In genomic region chrX:138485767-138486166, GRCh38 we compare ENCODE assay signal across 13 cellular contexts.
DNase-seq lines count a peak whose midpoint lies in the region; TF ChIP-seq lines count a peak whose summit lies in the region.
"Had no signal": no experiment of that assay in that cellular context is flagged by ENCODE, and none has a peak within 500 bp of the region (broad histone marks: within the 10 kb centered on the region; RNA-seq: fewer than 3 reads in every experiment).

No MANE protein-coding gene starts in this region.

- peak overlapping the region; percentile 71 for H3K18ac ChIP-seq in mesendoderm (ENCODE audit: low read length)

- no peaks in the 10 kb centered on the region for H3K4me1 ChIP-seq in NT2/D1 (ENCODE audit: insufficient read depth, insufficient read length)
- no peaks in the 10 kb centered on the region for H3K4me1 ChIP-seq in mesendoderm (ENCODE audit: control insufficient read depth, low read depth, low read length)
- no peaks in the 10 kb centered on the region for H3K4me1 ChIP-seq in A673 (ENCODE audit: insufficient read depth, low read length, poor library complexity, severe bottlenecking)
- H3K4me1 ChIP-seq in effector memory CD4-positive, alpha-beta T cell (ENCODE audit: control insufficient read depth, insufficient read depth, low read length, poor library complexity, severe bottlenecking): no peaks in the 10 kb centered on the region

- H3K9me3 ChIP-seq in NT2/D1 (ENCODE audit: insufficient read depth, low read length): no peaks in the 10 kb centered on the region
- no peaks in the 10 kb centered on the region for H3K9me3 ChIP-seq in A673 (ENCODE audit: low read depth, low read length, poor library complexity, severe bottlenecking)
- no peaks in the 10 kb centered on the region for H3K9me3 ChIP-seq in effector memory CD4-positive, alpha-beta T cell (ENCODE audit: control insufficient read depth, low read length)

- no peak for TF ChIP-seq CTCF in A673 (conservative IDR thresholded peaks at IDR 0.05; ENCODE audit: low read depth, low read length)

- no peak overlapping the region for H4K8ac ChIP-seq in mesendoderm (ENCODE audit: low read depth, low read length)

- H3K36me3 ChIP-seq in H7 (replicated peaks; ENCODE audit: control insufficient read depth, insufficient read depth, low read length) (no peaks in the 10 kb centered on the region), NT2/D1 (ENCODE audit: insufficient read depth, insufficient read length, low read length) (no peaks in the 10 kb centered on the region), mesendoderm (ENCODE audit: control insufficient read depth, insufficient read depth, low read length) (no peaks in the 10 kb centered on the region), A673 (ENCODE audit: insufficient read depth, low read length, poor library complexity, severe bottlenecking) (no peaks in the 10 kb centered on the region)
- no peaks in the 10 kb centered on the region for H3K36me3 ChIP-seq in effector memory CD4-positive, alpha-beta T cell (ENCODE audit: control insufficient read depth, insufficient read depth, low read length)

- WGBS in mesendoderm (ENCODE audit: extremely low coverage, insufficient coverage, low lambda C conversion rate): no CpG with 5 or more reads among the region's 1 CpG

- H3K9ac ChIP-seq in NT2/D1 (ENCODE audit: insufficient read length, low read depth) (no peak overlapping the region), mesendoderm (ENCODE audit: low read length) (no peak overlapping the region)

- H3K56ac ChIP-seq in mesendoderm (ENCODE audit: low read length): no peak overlapping the region

- DNase-seq in H7 (peak; percentile 47), NT2/D1 (ENCODE audit: low read depth, low spot score) (peak; percentile 56), iPS DF 19.7 (ENCODE audit: low read depth, low spot score) (peak; percentile 38), mesendoderm (peak; percentile 43), NCI-H1105 treated with DMSO at 0.1 percent for 48 hours (lab: John Stamatoyannopoulos, UW) (no peak), A673 (ENCODE audit: low spot score) (no peak)
- DNase-seq in activated CD4-positive, alpha-beta T cell treated with anti-CD3 and anti-CD28 coated beads, Interleukin-2, amount 50 U/mL, for 48 hours: no peak
- no peak for DNase-seq in effector memory CD4-positive, alpha-beta T cell
- DNase-seq: C1 segment of cervical spinal cord; Calu3; CD4-positive, alpha-beta T cell; DMS 273 treated with DMSO at 0.1 percent for 48 hours had no signal

- H2AK5ac ChIP-seq in mesendoderm (ENCODE audit: low read length): no peak overlapping the region

- POLR2A ChIA-PET in A673 (lab: Charles Lee; ENCODE audit: low non-redundant PET): no interaction called here

- H4K5ac ChIP-seq in mesendoderm (ENCODE audit: low read length): no peak overlapping the region

- no peak overlapping the region for H2BK5ac ChIP-seq in mesendoderm (ENCODE audit: low read length)

- no peak overlapping the region for H2BK120ac ChIP-seq in mesendoderm (ENCODE audit: low read depth, low read length)

- H2BK15ac ChIP-seq in mesendoderm (replicated peaks; ENCODE audit: low read depth): no peak overlapping the region

- intact Hi-C loops in A673 (cut with micrococcal nuclease; ENCODE audit: unreplicated experiment): no loop called here

- H3K4ac ChIP-seq in mesendoderm (ENCODE audit: low read depth, low read length): no peak overlapping the region

- no peak overlapping the region for H3K23ac ChIP-seq in mesendoderm (ENCODE audit: low read length)

- CTCF ChIA-PET in A673 (lab: Charles Lee): no interaction called here

- H3K27ac ChIP-seq in mesendoderm (ENCODE audit: low read depth, low read length) (no peak overlapping the region), A673 (ENCODE audit: low read depth, low read length, poor library complexity, severe bottlenecking) (no peak overlapping the region)
- no peak overlapping the region for H3K27ac ChIP-seq in effector memory CD4-positive, alpha-beta T cell (ENCODE audit: insufficient read depth, low read length, poor library complexity, severe bottlenecking)

- H3K79me2 ChIP-seq in mesendoderm (ENCODE audit: control insufficient read depth, insufficient read depth, low read length): no peaks in the 10 kb centered on the region

- no peak overlapping the region for H3K4me3 ChIP-seq in H7 (ENCODE audit: insufficient read depth, low read depth, low read length)
- no peak overlapping the region for H3K4me3 ChIP-seq in NT2/D1 (ENCODE audit: insufficient read length, low read depth)
- no peak overlapping the region for H3K4me3 ChIP-seq in mesendoderm (ENCODE audit: low read length)
- H3K4me3 ChIP-seq in A673 (ENCODE audit: low read depth, low read length, poor library complexity, severe bottlenecking): no peak overlapping the region
- no peak overlapping the region for H3K4me3 ChIP-seq in effector memory CD4-positive, alpha-beta T cell (ENCODE audit: insufficient read depth, low read depth, low read length, poor library complexity, severe bottlenecking)
- H3K4me3 ChIP-seq: GM12878 had no signal

- no peaks in the 10 kb centered on the region for H3K79me1 ChIP-seq in mesendoderm (ENCODE audit: low read length)

- no peak overlapping the region for H3K4me2 ChIP-seq in mesendoderm (ENCODE audit: low read length)

- BruUV-seq in A673 (replicated peaks; lab: Mats Ljungman, UMichigan): no TSS peak

- no peaks in the 10 kb centered on the region for H3K27me3 ChIP-seq in H7 (ENCODE audit: control insufficient read depth, insufficient read depth, low read length)
- no peaks in the 10 kb centered on the region for H3K27me3 ChIP-seq in NT2/D1 (ENCODE audit: insufficient read depth, insufficient read length)
- H3K27me3 ChIP-seq in mesendoderm (ENCODE audit: insufficient read depth, low read length, poor library complexity): no peaks in the 10 kb centered on the region
- H3K27me3 ChIP-seq in A673 (replicated peaks; ENCODE audit: insufficient read depth, low read depth, low read length, poor library complexity): no peaks in the 10 kb centered on the region
- no peaks in the 10 kb centered on the region for H3K27me3 ChIP-seq in effector memory CD4-positive, alpha-beta T cell (replicated peaks; ENCODE audit: control insufficient read depth, insufficient read depth, low read length, poor library complexity, severe bottlenecking)

Comparison
In these comparisons a context has a peak if more than half of its experiments do, and no peak if none do; other contexts are left out.
1. DNase-seq: peak in H7 (single experiment), NT2/D1 (single experiment), iPS DF 19.7 (single experiment) and mesendoderm (single experiment); none in activated CD4-positive, alpha-beta T cell treated with anti-CD3 and anti-CD28 coated beads, Interleukin-2, amount 50 U/mL, for 48 hours (0 of 2), NCI-H1105 treated with DMSO at 0.1 percent for 48 hours (single experiment), A673 (single experiment) and effector memory CD4-positive, alpha-beta T cell (0 of 3).